Comparison of ENCODE assay signal across 1 cellular context in genomic region chr6:142845624-142846458, GRCh38.
TF ChIP-seq lines count a peak whose summit lies in the region.

No MANE protein-coding gene starts in this region.

TF ChIP-seq in HepG2, 621 proteins besides CTCF, POLR2A, EP300 and RAD21 (continued from another document and continues in another):
- TF ChIP-seq MYC (CRISPR knock-in tag; IDR thresholded peaks at IDR 0.05; ENCODE audit: borderline replicate concordance) (peak; percentile 70; the same call in 1 of the 2 replicates), ZNF883 (CRISPR knock-in tag; IDR thresholded peaks at IDR 0.05; ENCODE audit: not compliant biosample characterization) (peak; percentile 55), SMARCC2 (IDR thresholded peaks at IDR 0.05) (no peak), ZNF570 (CRISPR knock-in tag; IDR thresholded peaks at IDR 0.05; ENCODE audit: borderline replicate concordance) (no peak; the same call in 1 of the 2 replicates), ZXDC (CRISPR knock-in tag; IDR thresholded peaks at IDR 0.05) (no peak), PHF8 (CRISPR knock-in tag; IDR thresholded peaks at IDR 0.05) (peak; percentile 70; the same call in 1 of the 2 replicates), ATF7 (IDR thresholded peaks at IDR 0.05) (no peak), ATF7 (CRISPR knock-in tag; IDR thresholded peaks at IDR 0.05) (peak; percentile 88), ZNF589 (CRISPR knock-in tag; conservative IDR thresholded peaks at IDR 0.05) (no peak), SAP130 (CRISPR knock-in tag; IDR thresholded peaks at IDR 0.05; ENCODE audit: low read depth) (peak; percentile 98), GTF3A (CRISPR knock-in tag; conservative IDR thresholded peaks at IDR 0.05) (no peak), RORA (CRISPR knock-in tag; IDR thresholded peaks at IDR 0.05) (no peak), ADNP (CRISPR knock-in tag; IDR thresholded peaks at IDR 0.05) (no peak), ARHGAP35 (CRISPR knock-in tag; IDR thresholded peaks at IDR 0.05; ENCODE audit: borderline replicate concordance) (peak; percentile 45; the same call in 1 of the 2 replicates), XRCC5 (optimal IDR thresholded peaks at IDR 0.05; ENCODE audit: low read length) (peak; percentile 94), PRPF4 (IDR thresholded peaks at IDR 0.05; ENCODE audit: low read depth, low read length, poor library complexity, severe bottlenecking) (no peak), GABPA (IDR thresholded peaks at IDR 0.05; ENCODE audit: low read depth, low read length) (no peak), GABPA (CRISPR knock-in tag; IDR thresholded peaks at IDR 0.05; ENCODE audit: low read depth) (no peak), RFX1 (IDR thresholded peaks at IDR 0.05) (no peak), ZBTB34 (CRISPR knock-in tag; IDR thresholded peaks at IDR 0.05) (peak; percentile 78; the same call in 1 of the 2 replicates), RBM39 (IDR thresholded peaks at IDR 0.05; ENCODE audit: low read depth, low read length, poor library complexity, severe bottlenecking) (no peak), NR3C1 (CRISPR knock-in tag; IDR thresholded peaks at IDR 0.05) (no peak), HNRNPL (IDR thresholded peaks at IDR 0.05; ENCODE audit: low read depth, low read length) (peak; percentile 46; the same call in 1 of the 2 replicates), TAF1 (CRISPR knock-in tag; IDR thresholded peaks at IDR 0.05) (peak; percentile 68), ARNT2 (CRISPR knock-in tag; IDR thresholded peaks at IDR 0.05; ENCODE audit: low read depth) (peak; percentile 97), HOMEZ (CRISPR knock-in tag; IDR thresholded peaks at IDR 0.05; ENCODE audit: low read depth) (peak; percentile 94; the same call in 1 of the 2 replicates), ZNF781 (CRISPR knock-in tag; IDR thresholded peaks at IDR 0.05; ENCODE audit: borderline replicate concordance, not compliant biosample characterization) (peak; percentile 29), THAP7 (CRISPR knock-in tag; IDR thresholded peaks at IDR 0.05) (no peak; the same call in 1 of the 2 replicates), NFIB (CRISPR knock-in tag; IDR thresholded peaks at IDR 0.05; ENCODE audit: borderline replicate concordance) (0 out of 2 replicates have a peak, but pooled peaks have one; percentile 84), ZSCAN31 (CRISPR knock-in tag; IDR thresholded peaks at IDR 0.05; ENCODE audit: low read depth) (peak; percentile 92), SRSF4 (IDR thresholded peaks at IDR 0.05; ENCODE audit: low read depth, low read length, poor library complexity, severe bottlenecking) (no peak), ZNF20 (CRISPR knock-in tag; IDR thresholded peaks at IDR 0.05) (no peak; the same call in 1 of the 2 replicates), GRHL1 (CRISPR knock-in tag; conservative IDR thresholded peaks at IDR 0.05) (no peak)
- TF ChIP-seq, protein P1, sequence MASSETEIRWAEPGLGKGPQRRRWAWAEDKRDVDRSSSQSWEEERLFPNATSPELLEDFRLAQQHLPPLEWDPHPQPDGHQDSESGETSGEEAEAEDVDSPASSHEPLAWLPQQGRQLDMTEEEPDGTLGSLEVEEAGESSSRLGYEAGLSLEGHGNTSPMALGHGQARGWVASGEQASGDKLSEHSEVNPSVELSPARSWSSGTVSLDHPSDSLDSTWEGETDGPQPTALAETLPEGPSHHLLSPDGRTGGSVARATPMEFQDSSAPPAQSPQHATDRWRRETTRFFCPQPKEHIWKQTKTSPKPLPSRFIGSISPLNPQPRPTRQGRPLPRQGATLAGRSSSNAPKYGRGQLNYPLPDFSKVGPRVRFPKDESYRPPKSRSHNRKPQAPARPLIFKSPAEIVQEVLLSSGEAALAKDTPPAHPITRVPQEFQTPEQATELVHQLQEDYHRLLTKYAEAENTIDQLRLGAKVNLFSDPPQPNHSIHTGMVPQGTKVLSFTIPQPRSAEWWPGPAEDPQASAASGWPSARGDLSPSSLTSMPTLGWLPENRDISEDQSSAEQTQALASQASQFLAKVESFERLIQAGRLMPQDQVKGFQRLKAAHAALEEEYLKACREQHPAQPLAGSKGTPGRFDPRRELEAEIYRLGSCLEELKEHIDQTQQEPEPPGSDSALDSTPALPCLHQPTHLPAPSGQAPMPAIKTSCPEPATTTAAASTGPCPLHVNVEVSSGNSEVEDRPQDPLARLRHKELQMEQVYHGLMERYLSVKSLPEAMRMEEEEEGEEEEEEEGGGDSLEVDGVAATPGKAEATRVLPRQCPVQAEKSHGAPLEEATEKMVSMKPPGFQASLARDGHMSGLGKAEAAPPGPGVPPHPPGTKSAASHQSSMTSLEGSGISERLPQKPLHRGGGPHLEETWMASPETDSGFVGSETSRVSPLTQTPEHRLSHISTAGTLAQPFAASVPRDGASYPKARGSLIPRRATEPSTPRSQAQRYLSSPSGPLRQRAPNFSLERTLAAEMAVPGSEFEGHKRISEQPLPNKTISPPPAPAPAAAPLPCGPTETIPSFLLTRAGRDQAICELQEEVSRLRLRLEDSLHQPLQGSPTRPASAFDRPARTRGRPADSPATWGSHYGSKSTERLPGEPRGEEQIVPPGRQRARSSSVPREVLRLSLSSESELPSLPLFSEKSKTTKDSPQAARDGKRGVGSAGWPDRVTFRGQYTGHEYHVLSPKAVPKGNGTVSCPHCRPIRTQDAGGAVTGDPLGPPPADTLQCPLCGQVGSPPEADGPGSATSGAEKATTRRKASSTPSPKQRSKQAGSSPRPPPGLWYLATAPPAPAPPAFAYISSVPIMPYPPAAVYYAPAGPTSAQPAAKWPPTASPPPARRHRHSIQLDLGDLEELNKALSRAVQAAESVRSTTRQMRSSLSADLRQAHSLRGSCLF (CRISPR knock-in tag; IDR thresholded peaks at IDR 0.05; ENCODE audit: borderline replicate concordance): no peak
- TF ChIP-seq, protein P2, sequence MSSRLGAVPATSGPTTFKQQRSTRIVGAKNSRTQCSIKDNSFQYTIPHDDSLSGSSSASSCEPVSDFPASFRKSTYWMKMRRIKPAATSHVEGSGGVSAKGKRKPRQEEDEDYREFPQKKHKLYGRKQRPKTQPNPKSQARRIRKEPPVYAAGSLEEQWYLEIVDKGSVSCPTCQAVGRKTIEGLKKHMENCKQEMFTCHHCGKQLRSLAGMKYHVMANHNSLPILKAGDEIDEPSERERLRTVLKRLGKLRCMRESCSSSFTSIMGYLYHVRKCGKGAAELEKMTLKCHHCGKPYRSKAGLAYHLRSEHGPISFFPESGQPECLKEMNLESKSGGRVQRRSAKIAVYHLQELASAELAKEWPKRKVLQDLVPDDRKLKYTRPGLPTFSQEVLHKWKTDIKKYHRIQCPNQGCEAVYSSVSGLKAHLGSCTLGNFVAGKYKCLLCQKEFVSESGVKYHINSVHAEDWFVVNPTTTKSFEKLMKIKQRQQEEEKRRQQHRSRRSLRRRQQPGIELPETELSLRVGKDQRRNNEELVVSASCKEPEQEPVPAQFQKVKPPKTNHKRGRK (CRISPR knock-in tag; IDR thresholded peaks at IDR 0.05): no peak; the same call in 1 of the 2 replicates
- TF ChIP-seq, protein P3, sequence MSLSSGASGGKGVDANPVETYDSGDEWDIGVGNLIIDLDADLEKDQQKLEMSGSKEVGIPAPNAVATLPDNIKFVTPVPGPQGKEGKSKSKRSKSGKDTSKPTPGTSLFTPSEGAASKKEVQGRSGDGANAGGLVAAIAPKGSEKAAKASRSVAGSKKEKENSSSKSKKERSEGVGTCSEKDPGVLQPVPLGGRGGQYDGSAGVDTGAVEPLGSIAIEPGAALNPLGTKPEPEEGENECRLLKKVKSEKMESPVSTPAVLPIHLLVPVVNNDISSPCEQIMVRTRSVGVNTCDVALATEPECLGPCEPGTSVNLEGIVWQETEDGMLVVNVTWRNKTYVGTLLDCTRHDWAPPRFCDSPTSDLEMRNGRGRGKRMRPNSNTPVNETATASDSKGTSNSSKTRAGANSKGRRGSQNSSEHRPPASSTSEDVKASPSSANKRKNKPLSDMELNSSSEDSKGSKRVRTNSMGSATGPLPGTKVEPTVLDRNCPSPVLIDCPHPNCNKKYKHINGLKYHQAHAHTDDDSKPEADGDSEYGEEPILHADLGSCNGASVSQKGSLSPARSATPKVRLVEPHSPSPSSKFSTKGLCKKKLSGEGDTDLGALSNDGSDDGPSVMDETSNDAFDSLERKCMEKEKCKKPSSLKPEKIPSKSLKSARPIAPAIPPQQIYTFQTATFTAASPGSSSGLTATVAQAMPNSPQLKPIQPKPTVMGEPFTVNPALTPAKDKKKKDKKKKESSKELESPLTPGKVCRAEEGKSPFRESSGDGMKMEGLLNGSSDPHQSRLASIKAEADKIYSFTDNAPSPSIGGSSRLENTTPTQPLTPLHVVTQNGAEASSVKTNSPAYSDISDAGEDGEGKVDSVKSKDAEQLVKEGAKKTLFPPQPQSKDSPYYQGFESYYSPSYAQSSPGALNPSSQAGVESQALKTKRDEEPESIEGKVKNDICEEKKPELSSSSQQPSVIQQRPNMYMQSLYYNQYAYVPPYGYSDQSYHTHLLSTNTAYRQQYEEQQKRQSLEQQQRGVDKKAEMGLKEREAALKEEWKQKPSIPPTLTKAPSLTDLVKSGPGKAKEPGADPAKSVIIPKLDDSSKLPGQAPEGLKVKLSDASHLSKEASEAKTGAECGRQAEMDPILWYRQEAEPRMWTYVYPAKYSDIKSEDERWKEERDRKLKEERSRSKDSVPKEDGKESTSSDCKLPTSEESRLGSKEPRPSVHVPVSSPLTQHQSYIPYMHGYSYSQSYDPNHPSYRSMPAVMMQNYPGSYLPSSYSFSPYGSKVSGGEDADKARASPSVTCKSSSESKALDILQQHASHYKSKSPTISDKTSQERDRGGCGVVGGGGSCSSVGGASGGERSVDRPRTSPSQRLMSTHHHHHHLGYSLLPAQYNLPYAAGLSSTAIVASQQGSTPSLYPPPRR (CRISPR knock-in tag; IDR thresholded peaks at IDR 0.05; ENCODE audit: borderline replicate concordance): peak; percentile 97
- TF ChIP-seq, protein P4, sequence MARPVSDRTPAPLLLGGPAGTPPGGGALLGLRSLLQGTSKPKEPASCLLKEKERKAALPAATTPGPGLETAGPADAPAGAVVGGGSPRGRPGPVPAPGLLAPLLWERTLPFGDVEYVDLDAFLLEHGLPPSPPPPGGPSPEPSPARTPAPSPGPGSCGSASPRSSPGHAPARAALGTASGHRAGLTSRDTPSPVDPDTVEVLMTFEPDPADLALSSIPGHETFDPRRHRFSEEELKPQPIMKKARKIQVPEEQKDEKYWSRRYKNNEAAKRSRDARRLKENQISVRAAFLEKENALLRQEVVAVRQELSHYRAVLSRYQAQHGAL (CRISPR knock-in tag; IDR thresholded peaks at IDR 0.05; ENCODE audit: not compliant biosample characterization): no peak
